ENCODE assay signal across 20 cellular contexts in the genomic region with DNA sequence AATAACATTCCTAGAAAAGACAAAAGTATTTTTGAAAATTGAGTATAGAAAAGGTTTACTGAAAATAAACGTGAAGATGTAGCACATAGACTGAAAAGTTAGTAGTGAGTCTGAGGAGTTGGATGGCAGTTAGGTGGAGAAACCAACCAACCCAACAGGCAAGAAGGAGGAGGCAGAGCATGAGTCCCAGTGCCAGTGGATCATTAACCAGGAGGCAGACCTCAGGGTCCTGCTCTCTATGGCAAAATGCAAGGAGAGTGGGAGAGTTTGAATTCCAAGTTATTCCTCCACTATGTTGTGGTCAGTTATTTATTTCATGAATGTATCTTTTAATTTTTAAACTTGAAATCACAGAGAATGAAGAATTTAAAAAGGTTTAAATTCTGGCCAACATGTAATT.
DNase-seq lines count a peak whose midpoint lies in the region; ATAC-seq, FAIRE-seq and TF ChIP-seq lines count a peak whose summit lies in the region.
"Had no signal": no experiment of that assay in that cellular context is flagged by ENCODE, and none has a peak within 500 bp of the region (broad histone marks: within the 10 kb centered on the region; RNA-seq: fewer than 3 reads in every experiment).

No MANE protein-coding gene starts in this region.

- TF ChIP-seq CTCF in mesothelial cell of epicardium (IDR thresholded peaks at IDR 0.05; ENCODE audit: unreplicated experiment) (no peak), GM10266 (IDR thresholded peaks at IDR 0.05; ENCODE audit: control insufficient read depth, insufficient read depth, low read depth, missing control alignments) (no peak)

- H3K4me3 Mint-ChIP-seq in mesothelial cell of epicardium = no peak overlapping the region
- H3K4me3 Mint-ChIP-seq: CD4-positive, alpha-beta memory T cell had no signal

- no peaks in the 10 kb centered on the region for H3K9me3 Mint-ChIP-seq in mesothelial cell of epicardium
- H3K9me3 Mint-ChIP-seq in activated naive CD4-positive, alpha-beta T cell treated with anti-CD3 and anti-CD28 coated beads, Interleukin-2, amount 50 U/mL, for 72 hours = no peaks in the 10 kb centered on the region

- ATAC-seq in HG03378 (IDR thresholded peaks at IDR 0.05; ENCODE audit: unreplicated experiment) = no peak
- no peak for ATAC-seq in activated naive CD4-positive, alpha-beta T cell treated with anti-CD3 and anti-CD28 coated beads, Interleukin-2, amount 50 U/mL, for 72 hours
- ATAC-seq: A549 had no signal

- peak overlapping the region; percentile 21 for H3K27ac Mint-ChIP-seq in mesothelial cell of epicardium
- H3K27ac Mint-ChIP-seq in activated naive CD4-positive, alpha-beta T cell treated with anti-CD3 and anti-CD28 coated beads, Interleukin-2, amount 50 U/mL, for 72 hours = no peak overlapping the region

- H3K4me1 Mint-ChIP-seq in mesothelial cell of epicardium = peaks cover 22% of the 10 kb centered on the region
- H3K4me1 Mint-ChIP-seq: CD4-positive, alpha-beta memory T cell had no signal

- no peaks in the 10 kb centered on the region for H3K27me3 Mint-ChIP-seq in mesothelial cell of epicardium (ENCODE audit: low read depth)
- H3K27me3 Mint-ChIP-seq: CD4-positive, alpha-beta memory T cell had no signal

- FAIRE-seq in RCC 7860 (lab: Jason Lieb, UNC) = peak; percentile 80
- FAIRE-seq: A549, GM12892 had no signal

- in situ Hi-C loops in ACHN (cut with HindIII; ENCODE audit: low pct_ligation_motif_present, low pct_unique_long_range_greater_than_20kb, low sequenced_read_pairs) = no loop called here

- H3K36me3 Mint-ChIP-seq in mesothelial cell of epicardium = no peaks in the 10 kb centered on the region
- no peaks in the 10 kb centered on the region for H3K36me3 Mint-ChIP-seq in activated naive CD4-positive, alpha-beta T cell treated with anti-CD3 and anti-CD28 coated beads, Interleukin-2, amount 50 U/mL, for 72 hours
- H3K36me3 Mint-ChIP-seq: CD4-positive, alpha-beta memory T cell had no signal

- peak; percentile 76 for DNase-seq in ACHN
- DNase-seq in RCC 7860 (ENCODE audit: low spot score) = peak; percentile 17
- peak; percentile 33 for DNase-seq in kidney tubule cell (ENCODE audit: low spot score)
- DNase-seq in mesothelial cell of epicardium (ENCODE audit: low spot score in 2 of 2, unreplicated experiment in 2 of 2) = no peak
- no peak for DNase-seq in GM10266 (ENCODE audit: extremely low spot score)
- DNase-seq in activated naive CD4-positive, alpha-beta T cell treated with anti-CD3 and anti-CD28 coated beads, Interleukin-2, amount 50 U/mL, for 72 hours (ENCODE audit: low spot score in 2 of 2) = no peak
- DNase-seq: 8988T; C1 segment of cervical spinal cord; Calu3; CD4-positive, alpha-beta memory T cell; COR-L47; DMS53; DMS79 treated with DMSO at 0.1 percent for 48 hours; GF-D8; GOT3; H7; HCEC 1CT had no signal

Comparison
In these comparisons a context has a peak if more than half of its experiments do, and no peak if none do; other contexts are left out.
1. DNase-seq: peak in ACHN (single experiment), RCC 7860 (single experiment) and kidney tubule cell (single experiment); none in mesothelial cell of epicardium (0 of 2), GM10266 (single experiment) and activated naive CD4-positive, alpha-beta T cell treated with anti-CD3 and anti-CD28 coated beads, Interleukin-2, amount 50 U/mL, for 72 hours (0 of 2).